11 cellular contexts compared by ENCODE assay signal in genomic region chr7:378551-379455, GRCh38.
DNase-seq lines count a peak whose midpoint lies in the region; ATAC-seq and TF ChIP-seq lines count a peak whose summit lies in the region.
"Had no signal": no experiment of that assay in that cellular context is flagged by ENCODE, and none has a peak within 500 bp of the region (broad histone marks: within the 10 kb centered on the region; RNA-seq: fewer than 3 reads in every experiment).

No MANE protein-coding gene starts in this region.

- POLR2A ChIA-PET in activated CD8-positive, alpha-beta T cell treated with anti-CD3 and anti-CD28 coated beads for 36 hours (lab: Charles Lee): no interaction called here
- POLR2A ChIA-PET in activated CD8-positive, alpha-beta T cell treated with anti-CD3 and anti-CD28 coated beads, Interleukin-2, amount 10 ng/mL, durations not matched to agents 7 days and 5 days (lab: Charles Lee): no interaction called here

- 72 to 85% methylated on average over 18 to 43 of the region's 44 CpGs for WGBS in testis, 2 donors

- H3K36me3 ChIP-seq in lower lobe of right lung (no peaks in the 10 kb centered on the region), testis (ENCODE audit: low read depth, missing control alignments) (no peaks in the 10 kb centered on the region)
- H3K36me3 ChIP-seq: neutrophil had no signal

- H3K4me3 ChIP-seq in lower lobe of right lung: peak overlapping the region; percentile 42
- H3K4me3 ChIP-seq in testis: no peak overlapping the region

- intact Hi-C loops in activated CD8-positive, alpha-beta T cell treated with anti-CD3 and anti-CD28 coated beads for 36 hours (cut with micrococcal nuclease): no loop called here
- intact Hi-C loops in lower lobe of right lung (cut with DNase I) (no loop called here), testis (cut with DNase I; ENCODE audit: low total_unique reads) (no loop called here)

- peaks cover 11% of the 10 kb centered on the region for H3K9me3 Mint-ChIP-seq in activated CD8-positive, alpha-beta T cell treated with anti-CD3 and anti-CD28 coated beads for 36 hours
- H3K9me3 Mint-ChIP-seq in activated CD8-positive, alpha-beta T cell treated with anti-CD3 and anti-CD28 coated beads, Interleukin-2, amount 10 ng/mL, durations not matched to agents 7 days and 5 days (ENCODE audit: insufficient read depth): peaks cover 6% of the 10 kb centered on the region

- H3K9me3 ChIP-seq in lower lobe of right lung (peaks cover 2% of the 10 kb centered on the region), testis (no peaks in the 10 kb centered on the region)
- H3K9me3 ChIP-seq: neutrophil had no signal

- CTCF ChIA-PET in activated CD8-positive, alpha-beta T cell treated with anti-CD3 and anti-CD28 coated beads for 36 hours (lab: Charles Lee): no interaction called here
- CTCF ChIA-PET in activated CD8-positive, alpha-beta T cell treated with anti-CD3 and anti-CD28 coated beads, Interleukin-2, amount 10 ng/mL, durations not matched to agents 7 days and 5 days (lab: Charles Lee): no interaction called here

- H3K27ac ChIP-seq in lower lobe of right lung (no peak overlapping the region), testis (no peak overlapping the region)
- H3K27ac ChIP-seq: neutrophil had no signal

- no peak overlapping the region for H3K4me3 Mint-ChIP-seq in activated CD8-positive, alpha-beta T cell treated with anti-CD3 and anti-CD28 coated beads for 36 hours
- no peak overlapping the region for H3K4me3 Mint-ChIP-seq in activated CD8-positive, alpha-beta T cell treated with anti-CD3 and anti-CD28 coated beads, Interleukin-2, amount 10 ng/mL, durations not matched to agents 7 days and 5 days
- H3K4me3 Mint-ChIP-seq: activated CD4-positive, alpha-beta T cell treated with anti-CD3 and anti-CD28 coated beads for 36 hours had no signal

- peaks cover 13% of the 10 kb centered on the region for H3K36me3 Mint-ChIP-seq in activated CD8-positive, alpha-beta T cell treated with anti-CD3 and anti-CD28 coated beads for 36 hours (ENCODE audit: low read depth)
- peaks cover under 1% of the 10 kb centered on the region for H3K36me3 Mint-ChIP-seq in activated CD8-positive, alpha-beta T cell treated with anti-CD3 and anti-CD28 coated beads, Interleukin-2, amount 10 ng/mL, durations not matched to agents 7 days and 5 days (ENCODE audit: low read depth)
- H3K36me3 Mint-ChIP-seq: brain had no signal

- H3K27ac Mint-ChIP-seq in activated CD8-positive, alpha-beta T cell treated with anti-CD3 and anti-CD28 coated beads for 36 hours: no peak overlapping the region
- no peak overlapping the region for H3K27ac Mint-ChIP-seq in activated CD8-positive, alpha-beta T cell treated with anti-CD3 and anti-CD28 coated beads, Interleukin-2, amount 10 ng/mL, durations not matched to agents 7 days and 5 days
- H3K27ac Mint-ChIP-seq: activated CD4-positive, alpha-beta T cell treated with anti-CD3 and anti-CD28 coated beads for 36 hours had no signal

- peaks cover 29% of the 10 kb centered on the region for H3K4me1 ChIP-seq in lower lobe of right lung
- H3K4me1 ChIP-seq in testis: peaks cover 10% of the 10 kb centered on the region

- DNase-seq in activated CD8-positive, alpha-beta T cell treated with anti-CD3 and anti-CD28 coated beads for 36 hours: peak; percentile 1
- DNase-seq in activated CD8-positive, alpha-beta T cell treated with anti-CD3 and anti-CD28 coated beads, Interleukin-2, amount 10 ng/mL, durations not matched to agents 7 days and 5 days: no peak
- DNase-seq in dermis blood vessel endothelial cell (peak; percentile 39), lower lobe of right lung (peak; percentile 39), testis (peak; percentile 16), activated gamma-delta T cell (lab: John Stamatoyannopoulos, UW) (no peak), COR-L47 (lab: John Stamatoyannopoulos, UW) (no peak)
- DNase-seq: activated CD4-positive, alpha-beta T cell treated with anti-CD3 and anti-CD28 coated beads for 36 hours had no signal

- no peak for TF ChIP-seq CTCF in activated CD8-positive, alpha-beta T cell treated with anti-CD3 and anti-CD28 coated beads for 36 hours (IDR thresholded peaks at IDR 0.05)
- TF ChIP-seq CTCF in lower lobe of right lung (IDR thresholded peaks at IDR 0.05): no peak
- no peak for TF ChIP-seq CTCF in testis (IDR thresholded peaks at IDR 0.05)

- H3K27me3 Mint-ChIP-seq in activated CD8-positive, alpha-beta T cell treated with anti-CD3 and anti-CD28 coated beads for 36 hours: no peaks in the 10 kb centered on the region
- H3K27me3 Mint-ChIP-seq in activated CD8-positive, alpha-beta T cell treated with anti-CD3 and anti-CD28 coated beads, Interleukin-2, amount 10 ng/mL, durations not matched to agents 7 days and 5 days (ENCODE audit: low read depth): peaks cover 13% of the 10 kb centered on the region
- H3K27me3 Mint-ChIP-seq: activated CD4-positive, alpha-beta T cell treated with anti-CD3 and anti-CD28 coated beads for 36 hours had no signal

- H3K27me3 ChIP-seq in lower lobe of right lung (ENCODE audit: low read depth): peaks cover 17% of the 10 kb centered on the region
- no peaks in the 10 kb centered on the region for H3K27me3 ChIP-seq in testis

- no peak for TF ChIP-seq POLR2A in testis (IDR thresholded peaks at IDR 0.05)

- H3K4me1 Mint-ChIP-seq in activated CD8-positive, alpha-beta T cell treated with anti-CD3 and anti-CD28 coated beads for 36 hours (ENCODE audit: low read depth): peaks cover 25% of the 10 kb centered on the region
- H3K4me1 Mint-ChIP-seq in activated CD8-positive, alpha-beta T cell treated with anti-CD3 and anti-CD28 coated beads, Interleukin-2, amount 10 ng/mL, durations not matched to agents 7 days and 5 days (ENCODE audit: low read depth): peaks cover 20% of the 10 kb centered on the region

- ATAC-seq in activated CD8-positive, alpha-beta T cell treated with anti-CD3 and anti-CD28 coated beads for 36 hours: no peak
- ATAC-seq in activated CD8-positive, alpha-beta T cell treated with anti-CD3 and anti-CD28 coated beads, Interleukin-2, amount 10 ng/mL, durations not matched to agents 7 days and 5 days: no peak
- ATAC-seq in lower lobe of right lung (peak; percentile 57 to 71), HG02840 (IDR thresholded peaks at IDR 0.05; ENCODE audit: low FRiP score, unreplicated experiment) (no peak)

Comparison
In these comparisons a context has a peak if more than half of its experiments do, and no peak if none do; other contexts are left out.
1. DNase-seq: peak in activated CD8-positive, alpha-beta T cell treated with anti-CD3 and anti-CD28 coated beads for 36 hours (single experiment), dermis blood vessel endothelial cell (single experiment), lower lobe of right lung (single experiment) and testis (single experiment); none in activated CD8-positive, alpha-beta T cell treated with anti-CD3 and anti-CD28 coated beads, Interleukin-2, amount 10 ng/mL, durations not matched to agents 7 days and 5 days (single experiment), activated gamma-delta T cell (single experiment) and COR-L47 (single experiment).
2. ATAC-seq: peak in lower lobe of right lung (2 of 2); none in activated CD8-positive, alpha-beta T cell treated with anti-CD3 and anti-CD28 coated beads for 36 hours (single experiment), activated CD8-positive, alpha-beta T cell treated with anti-CD3 and anti-CD28 coated beads, Interleukin-2, amount 10 ng/mL, durations not matched to agents 7 days and 5 days (single experiment) and HG02840 (single experiment).